In genomic region chr5:43043400-43043756, GRCh38 we compare ENCODE assay signal across 8 cellular contexts. TPM values are rescaled to one million over a fixed set of nuclear protein-coding genes. Genes with fewer than 3 reads are reported as not detected.
A peak's percentile ranks its signal among the peaks of the same experiment; 100 is the strongest.
DNase-seq lines count a peak whose midpoint lies in the region; ATAC-seq lines count a peak whose summit lies in the region.

No MANE protein-coding gene starts in this region.

- H3K4me1 Mint-ChIP-seq in activated T-helper 17 cell treated with anti-CD3 and anti-CD28 coated beads, Interleukin-2, amount 50 U/mL, for 72 hours = peaks cover 6% of the 10 kb centered on the region
- H3K4me1 Mint-ChIP-seq in stimulated activated naive CD8-positive, alpha-beta T cell treated with anti-CD3 and anti-CD28 coated beads, Interleukin-15, amount 100 ng/mL, for 72 hours = peaks cover 35% of the 10 kb centered on the region

- H3K4me3 Mint-ChIP-seq in activated T-helper 17 cell treated with anti-CD3 and anti-CD28 coated beads, Interleukin-2, amount 50 U/mL, for 72 hours = peak overlapping the region; percentile 97
- H3K4me3 Mint-ChIP-seq in stimulated activated naive CD8-positive, alpha-beta T cell treated with anti-CD3 and anti-CD28 coated beads, Interleukin-15, amount 100 ng/mL, for 72 hours = peak overlapping the region; percentile 92 to 95

- H3K9me3 ChIP-seq in iPS-18a (ENCODE audit: control insufficient read depth, low read depth, low read length) = no peaks in the 10 kb centered on the region

- H3K27me3 Mint-ChIP-seq in activated T-helper 17 cell treated with anti-CD3 and anti-CD28 coated beads, Interleukin-2, amount 50 U/mL, for 72 hours = no peaks in the 10 kb centered on the region
- no peaks in the 10 kb centered on the region for H3K27me3 Mint-ChIP-seq in stimulated activated naive CD8-positive, alpha-beta T cell treated with anti-CD3 and anti-CD28 coated beads, Interleukin-15, amount 100 ng/mL, for 72 hours

- H3K36me3 ChIP-seq in iPS-18a (ENCODE audit: control insufficient read depth, low read depth, low read length) = no peaks in the 10 kb centered on the region

- H3K27ac Mint-ChIP-seq in activated T-helper 17 cell treated with anti-CD3 and anti-CD28 coated beads, Interleukin-2, amount 50 U/mL, for 72 hours = peak overlapping the region; percentile 91
- H3K27ac Mint-ChIP-seq in stimulated activated naive CD8-positive, alpha-beta T cell treated with anti-CD3 and anti-CD28 coated beads, Interleukin-15, amount 100 ng/mL, for 72 hours = peak overlapping the region; percentile 98 to 99

- H3K27ac ChIP-seq in iPS-18a (ENCODE audit: low read length) = no peak overlapping the region

- ATAC-seq in activated T-helper 17 cell treated with anti-CD3 and anti-CD28 coated beads, Interleukin-2, amount 50 U/mL, for 72 hours (replicated peaks) = no peak
- no peak for ATAC-seq in stimulated activated naive CD8-positive, alpha-beta T cell treated with anti-CD3 and anti-CD28 coated beads, Interleukin-15, amount 100 ng/mL, for 72 hours
- no peak for ATAC-seq in HG02759 (IDR thresholded peaks at IDR 0.05; ENCODE audit: unreplicated experiment)

- peaks cover 27% of the 10 kb centered on the region for H3K4me1 ChIP-seq in iPS-18a (ENCODE audit: control insufficient read depth, low read depth, low read length)

- no peaks in the 10 kb centered on the region for H3K9me3 Mint-ChIP-seq in activated T-helper 17 cell treated with anti-CD3 and anti-CD28 coated beads, Interleukin-2, amount 50 U/mL, for 72 hours
- H3K9me3 Mint-ChIP-seq in stimulated activated naive CD8-positive, alpha-beta T cell treated with anti-CD3 and anti-CD28 coated beads, Interleukin-15, amount 100 ng/mL, for 72 hours = no peaks in the 10 kb centered on the region

- H3K27me3 ChIP-seq in iPS-18a (ENCODE audit: control insufficient read depth, insufficient read depth, low read length) = peaks cover 90% of the 10 kb centered on the region

- DNase-seq in NCI-H2107 treated with DMSO at 0.1 percent for 48 hours (lab: John Stamatoyannopoulos, UW; ENCODE audit: unreplicated experiment) (peak; percentile 82), NCI-H2107 (lab: John Stamatoyannopoulos, UW) (no peak), Kasumi-1 (lab: John Stamatoyannopoulos, UW) (no peak)
- no peak for DNase-seq in stimulated activated naive CD8-positive, alpha-beta T cell treated with anti-CD3 and anti-CD28 coated beads, Interleukin-15, amount 100 ng/mL, for 72 hours
- no peak for DNase-seq in stimulated activated CD4-positive, alpha-beta T cell treated with anti-CD3 and anti-CD28 coated beads, Interleukin-15, amount 100 ng/mL, for 24 hours

- no peak overlapping the region for H3K9ac ChIP-seq in iPS-18a (ENCODE audit: low read length)

- H3K4me3 ChIP-seq in iPS-18a (ENCODE audit: low read length) = peak overlapping the region; percentile 62

- H3K36me3 Mint-ChIP-seq in activated T-helper 17 cell treated with anti-CD3 and anti-CD28 coated beads, Interleukin-2, amount 50 U/mL, for 72 hours (ENCODE audit: low read depth) = no peaks in the 10 kb centered on the region

RNA-seq across cellular contexts. Expression of gene ANXA2R, which starts 3.3 kb away (rescaled TPM):
- total RNA-seq in activated T-helper 17 cell treated with anti-CD3 and anti-CD28 coated beads, Interleukin-2, amount 50 U/mL, for 72 hours = 1 to 10 TPM; 2.4 to 6.2 TPM
